In genomic region chr2:108841506-108841905, GRCh38 we compare ENCODE assay signal across 28 cellular contexts.
"Had no signal": no experiment of that assay in that cellular context is flagged by ENCODE, and none has a peak within 500 bp of the region (broad histone marks: within the 10 kb centered on the region; RNA-seq: fewer than 3 reads in every experiment).

No MANE protein-coding gene starts in this region.

- H3K27me3 ChIP-seq: neural progenitor cell, ovary, right lobe of liver, sigmoid colon, spleen, suprapubic skin, testis, tibial artery, transverse colon, upper lobe of right lung, uterus had no signal

- H3K27ac ChIP-seq: neural progenitor cell, ovary, parathyroid adenoma, psoas muscle, right lobe of liver, sigmoid colon, spleen, suprapubic skin, testis, tibial artery, transverse colon, upper lobe of right lung, uterus had no signal

- H3K9ac ChIP-seq: neural progenitor cell, parathyroid adenoma had no signal

- H3K79me2 ChIP-seq: parathyroid adenoma had no signal

- DNase-seq: natural killer cell; occipital lobe; ovary; posterior cingulate gyrus; psoas muscle; right cardiac atrium; right lobe of liver; sigmoid colon; spleen; stimulated activated CD4-positive, alpha-beta T cell treated with anti-CD3 and anti-CD28 coated beads, Interleukin-12 subunit alpha, Interleukin-12 subunit beta, amount 100 ng/mL, for 4 hours; stimulated activated CD4-positive, alpha-beta T cell treated with anti-CD3 and anti-CD28 coated beads, Interleukin-1b, Interleukin-23, amount 100 ng/mL, for 48 hours; stimulated activated CD4-positive, alpha-beta T cell treated with anti-CD3 and anti-CD28 coated beads, Interleukin-4, amount 100 ng/mL, for 1 hour; stimulated activated CD4-positive, alpha-beta T cell treated with anti-CD3 and anti-CD28 coated beads, Interleukin-4, amount 100 ng/mL, for 4 hours; stimulated activated CD8-positive, alpha-beta memory T cell treated with anti-CD3 and anti-CD28 coated beads, Interleukin-4, amount 100 ng/mL, for 48 hours; stimulated activated naive CD4-positive, alpha-beta T cell; stimulated activated naive CD8-positive, alpha-beta T cell treated with anti-CD3 and anti-CD28 coated beads, Interleukin-15, amount 100 ng/mL, for 72 hours; stimulated activated naive CD8-positive, alpha-beta T cell treated with anti-CD3 and anti-CD28 coated beads, Interleukin-15, Interleukin-2, amounts not matched to agents 100 U/mL and 50 U/mL, for 24 hours; substantia nigra; testis; tibial artery; transverse colon; upper lobe of right lung; uterus had no signal

- H3K4me3 ChIP-seq: neural progenitor cell, ovary, psoas muscle, right lobe of liver, sigmoid colon, smooth muscle cell, spleen, suprapubic skin, testis, tibial artery, transverse colon, upper lobe of right lung, uterus had no signal

- ATAC-seq: natural killer cell; psoas muscle; right cardiac atrium; right lobe of liver; stimulated activated memory B cell treated with anti-CD40 and anti-IgM and Interleukin-4, amounts not matched to agents 10 μg/mL and 1 μg/mL and 100 μg/mL, for 72 hours; stimulated activated naive CD8-positive, alpha-beta T cell treated with anti-CD3 and anti-CD28 coated beads, Interleukin-15, amount 100 ng/mL, for 72 hours; stimulated activated naive CD8-positive, alpha-beta T cell treated with anti-CD3 and anti-CD28 coated beads, Interleukin-15, Interleukin-2, amounts not matched to agents 100 U/mL and 50 U/mL, for 24 hours; upper lobe of right lung had no signal

- H3K9me3 ChIP-seq: ovary, testis, upper lobe of right lung had no signal

- H3K36me3 ChIP-seq: ovary, right lobe of liver, sigmoid colon, tibial artery, transverse colon, upper lobe of right lung, uterus had no signal

- H2AFZ ChIP-seq: neural progenitor cell, parathyroid adenoma had no signal

- H3K4me1 ChIP-seq: neural progenitor cell, parathyroid adenoma, psoas muscle, right lobe of liver, sigmoid colon, spleen, suprapubic skin, testis, tibial artery, transverse colon, upper lobe of right lung, uterus had no signal

- H3K4me2 ChIP-seq: neural progenitor cell, smooth muscle cell had no signal
